Comparison of ENCODE assay signal across 27 cellular contexts in genomic region chr4:185966997-185967775, GRCh38.
A peak's percentile ranks its signal among the peaks of the same experiment; 100 is the strongest.
DNase-seq lines count a peak whose midpoint lies in the region; ATAC-seq and TF ChIP-seq lines count a peak whose summit lies in the region.
"Had no signal": no experiment of that assay in that cellular context is flagged by ENCODE, and none has a peak within 500 bp of the region (broad histone marks: within the 10 kb centered on the region; RNA-seq: fewer than 3 reads in every experiment).

No MANE protein-coding gene starts in this region.

- no peaks in the 10 kb centered on the region for H3K27me3 Mint-ChIP-seq in endodermal cell (ENCODE audit: insufficient read depth)

- CTCF ChIA-PET in OCI-LY7 (lab: Charles Lee; ENCODE audit: unreplicated experiment), result no interaction called here

- H3K27me3 ChIP-seq in endodermal cell (ENCODE audit: control insufficient read depth, insufficient read depth, low read length, poor library complexity, severe bottlenecking), result no peaks in the 10 kb centered on the region
- H3K27me3 ChIP-seq: breast epithelium, MG63, spleen, testis had no signal

- no peaks in the 10 kb centered on the region for H4K20me1 ChIP-seq in OCI-LY7 (ENCODE audit: insufficient read depth, low read length)

- peaks cover 14% of the 10 kb centered on the region for H3K9me3 Mint-ChIP-seq in endodermal cell
- H3K9me3 Mint-ChIP-seq: CD8-positive, alpha-beta T cell; HFFc6 had no signal

- intact Hi-C loops in OCI-LY7 (cut with micrococcal nuclease; ENCODE audit: unreplicated experiment), result no loop called here

- TF ChIP-seq CTCF in choroid plexus epithelial cell (conservative IDR thresholded peaks at IDR 0.05; ENCODE audit: low read depth, low read length) (no peak), OCI-LY7 (conservative IDR thresholded peaks at IDR 0.05; ENCODE audit: low read length) (no peak), endodermal cell (conservative IDR thresholded peaks at IDR 0.05) (no peak)

- DNase-seq in AG20443 (ENCODE audit: low spot score), result peak; percentile 29
- DNase-seq in LoVo (ENCODE audit: low spot score), result peak; percentile 11
- DNase-seq in choroid plexus epithelial cell (ENCODE audit: low read depth), result peak; percentile 28
- DNase-seq in renal cortical epithelial cell (ENCODE audit: low read depth), result peak; percentile 35
- no peak for DNase-seq in OCI-LY7 (ENCODE audit: low spot score)
- DNase-seq in endodermal cell, result no peak
- DNase-seq: activated CD4-positive, CD25-positive, alpha-beta regulatory T cell treated with anti-CD3 and anti-CD28 coated beads, Interleukin-2, amount 50 U/mL, for 72 hours; activated CD8-positive, alpha-beta T cell treated with anti-CD3 and anti-CD28 coated beads, Interleukin-2, amount 10 ng/mL, durations not matched to agents 7 days and 5 days; activated effector memory CD4-positive, alpha-beta T cell treated with anti-CD3 and anti-CD28 coated beads, Interleukin-2, amount 50 U/mL, for 16 hours; activated T-cell treated with anti-CD3 and anti-CD28 coated beads for 4 hours; CD8-positive, alpha-beta T cell; cortex of kidney; DMS153; glutamatergic neuron; HFFc6; kidney; MG63; NCI-H2081; NCI-H446; spleen; stimulated activated CD4-positive, alpha-beta T cell treated with anti-CD3 and anti-CD28 coated beads, Interleukin-4, amount 100 ng/mL, for 24 hours; stimulated activated naive CD4-positive, alpha-beta T cell; testis had no signal

- H3K4me3 Mint-ChIP-seq in endodermal cell, result no peak overlapping the region
- H3K4me3 Mint-ChIP-seq: activated CD8-positive, alpha-beta T cell treated with anti-CD3 and anti-CD28 coated beads, Interleukin-2, amount 10 ng/mL, durations not matched to agents 7 days and 5 days; CD8-positive, alpha-beta T cell had no signal

- POLR2A ChIA-PET in OCI-LY7 (lab: Charles Lee), result no interaction called here

- no peaks in the 10 kb centered on the region for H3K4me1 Mint-ChIP-seq in endodermal cell

- H3K4me3 ChIP-seq in choroid plexus epithelial cell (ENCODE audit: low read depth, low read length) (no peak overlapping the region), OCI-LY7 (ENCODE audit: low read depth, low read length, poor library complexity, severe bottlenecking) (no peak overlapping the region), endodermal cell (ENCODE audit: low read length) (no peak overlapping the region)
- H3K4me3 ChIP-seq: breast epithelium, K562, MG63, spleen, testis had no signal

- no peak overlapping the region for H3K4me2 ChIP-seq in OCI-LY7 (ENCODE audit: low read length)

- H3K79me2 ChIP-seq in OCI-LY7 (ENCODE audit: insufficient read depth, low read depth, low read length), result no peaks in the 10 kb centered on the region

- ATAC-seq in HG03520 (IDR thresholded peaks at IDR 0.05; ENCODE audit: unreplicated experiment) (no peak), GM18907 (IDR thresholded peaks at IDR 0.05; ENCODE audit: unreplicated experiment) (no peak)
- ATAC-seq: activated CD8-positive, alpha-beta T cell treated with anti-CD3 and anti-CD28 coated beads, Interleukin-2, amount 10 ng/mL, durations not matched to agents 7 days and 5 days; CD8-positive, alpha-beta T cell; K562 had no signal

- H3K9ac ChIP-seq in endodermal cell (ENCODE audit: extremely low read depth, low read length, poor library complexity, severe bottlenecking), result no peak overlapping the region

- H3K9me3 ChIP-seq in OCI-LY7 (ENCODE audit: low read length), result no peaks in the 10 kb centered on the region
- H3K9me3 ChIP-seq in endodermal cell (ENCODE audit: control insufficient read depth, low read length), result no peaks in the 10 kb centered on the region
- H3K9me3 ChIP-seq: breast epithelium, MG63, testis had no signal

- H2AFZ ChIP-seq in OCI-LY7 (ENCODE audit: low read length), result no peak overlapping the region

- H3K27ac ChIP-seq in OCI-LY7 (ENCODE audit: low read depth, low read length, poor library complexity, severe bottlenecking), result no peak overlapping the region
- no peak overlapping the region for H3K27ac ChIP-seq in endodermal cell (ENCODE audit: low read depth, low read length)
- H3K27ac ChIP-seq: breast epithelium, testis had no signal

- no peaks in the 10 kb centered on the region for H3K9me2 ChIP-seq in OCI-LY7 (ENCODE audit: insufficient read depth, low read length)

- H3K4me1 ChIP-seq in OCI-LY7 (ENCODE audit: insufficient read depth, low read length, poor library complexity, severe bottlenecking), result peaks cover 2% of the 10 kb centered on the region
- H3K4me1 ChIP-seq in endodermal cell (ENCODE audit: control insufficient read depth, insufficient read depth, low read length), result no peaks in the 10 kb centered on the region
- H3K4me1 ChIP-seq: breast epithelium, testis had no signal

- no peak overlapping the region for H3K27ac Mint-ChIP-seq in endodermal cell
- H3K27ac Mint-ChIP-seq: activated CD8-positive, alpha-beta T cell treated with anti-CD3 and anti-CD28 coated beads, Interleukin-2, amount 10 ng/mL, durations not matched to agents 7 days and 5 days; CD8-positive, alpha-beta T cell had no signal

- H3K36me3 Mint-ChIP-seq in endodermal cell (ENCODE audit: low read depth), result no peaks in the 10 kb centered on the region
- H3K36me3 Mint-ChIP-seq: CD8-positive, alpha-beta T cell had no signal

- 94% methylated on average over 4 of the region's 4 CpGs; no CpG with 5 or more reads in 1 of the 2 experiments for WGBS in endodermal cell (ENCODE audit: insufficient coverage in 1 of 2, insufficient read length in 1 of 2), 2 experiments

- H3K36me3 ChIP-seq in OCI-LY7 (ENCODE audit: insufficient read depth, low read length) (no peaks in the 10 kb centered on the region), endodermal cell (ENCODE audit: control insufficient read depth, insufficient read depth, low read length) (no peaks in the 10 kb centered on the region)
- H3K36me3 ChIP-seq: breast epithelium, MG63, spleen had no signal

- no TSS peak for BruUV-seq in OCI-LY7 (replicated peaks; lab: Mats Ljungman, UMichigan)

Comparison
In these comparisons a context has a peak if more than half of its experiments do, and no peak if none do; other contexts are left out.
1. DNase-seq: peak in AG20443 (single experiment), LoVo (single experiment), choroid plexus epithelial cell (single experiment) and renal cortical epithelial cell (single experiment); none in OCI-LY7 (single experiment) and endodermal cell (single experiment).